Comparison of ENCODE assay signal across 1 cellular context in the genomic region with DNA sequence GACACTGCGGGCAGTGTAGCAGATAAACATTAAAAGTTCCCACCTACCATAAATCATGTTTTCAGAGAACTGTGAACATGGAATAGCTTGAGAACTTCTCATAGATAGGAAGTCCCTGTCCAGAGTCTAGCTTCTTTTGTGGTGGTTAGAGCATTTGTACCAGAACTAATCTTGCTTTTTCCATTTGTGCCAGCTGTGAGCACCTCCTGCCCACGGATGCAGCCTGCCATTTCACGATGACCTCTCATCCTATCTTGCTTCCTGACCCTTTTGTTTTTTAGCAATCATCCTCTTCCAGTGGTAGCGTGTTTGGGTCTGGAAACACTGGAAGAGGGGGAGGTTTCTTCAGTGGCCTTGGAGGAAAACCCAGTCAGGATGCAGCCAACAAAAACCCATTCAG.
TF ChIP-seq lines count a peak whose summit lies in the region.

No MANE protein-coding gene starts in this region.

TF ChIP-seq in K562, 482 proteins besides CTCF, POLR2A, EP300 and RAD21 (continued from another document):
- TF ChIP-seq, protein P1, sequence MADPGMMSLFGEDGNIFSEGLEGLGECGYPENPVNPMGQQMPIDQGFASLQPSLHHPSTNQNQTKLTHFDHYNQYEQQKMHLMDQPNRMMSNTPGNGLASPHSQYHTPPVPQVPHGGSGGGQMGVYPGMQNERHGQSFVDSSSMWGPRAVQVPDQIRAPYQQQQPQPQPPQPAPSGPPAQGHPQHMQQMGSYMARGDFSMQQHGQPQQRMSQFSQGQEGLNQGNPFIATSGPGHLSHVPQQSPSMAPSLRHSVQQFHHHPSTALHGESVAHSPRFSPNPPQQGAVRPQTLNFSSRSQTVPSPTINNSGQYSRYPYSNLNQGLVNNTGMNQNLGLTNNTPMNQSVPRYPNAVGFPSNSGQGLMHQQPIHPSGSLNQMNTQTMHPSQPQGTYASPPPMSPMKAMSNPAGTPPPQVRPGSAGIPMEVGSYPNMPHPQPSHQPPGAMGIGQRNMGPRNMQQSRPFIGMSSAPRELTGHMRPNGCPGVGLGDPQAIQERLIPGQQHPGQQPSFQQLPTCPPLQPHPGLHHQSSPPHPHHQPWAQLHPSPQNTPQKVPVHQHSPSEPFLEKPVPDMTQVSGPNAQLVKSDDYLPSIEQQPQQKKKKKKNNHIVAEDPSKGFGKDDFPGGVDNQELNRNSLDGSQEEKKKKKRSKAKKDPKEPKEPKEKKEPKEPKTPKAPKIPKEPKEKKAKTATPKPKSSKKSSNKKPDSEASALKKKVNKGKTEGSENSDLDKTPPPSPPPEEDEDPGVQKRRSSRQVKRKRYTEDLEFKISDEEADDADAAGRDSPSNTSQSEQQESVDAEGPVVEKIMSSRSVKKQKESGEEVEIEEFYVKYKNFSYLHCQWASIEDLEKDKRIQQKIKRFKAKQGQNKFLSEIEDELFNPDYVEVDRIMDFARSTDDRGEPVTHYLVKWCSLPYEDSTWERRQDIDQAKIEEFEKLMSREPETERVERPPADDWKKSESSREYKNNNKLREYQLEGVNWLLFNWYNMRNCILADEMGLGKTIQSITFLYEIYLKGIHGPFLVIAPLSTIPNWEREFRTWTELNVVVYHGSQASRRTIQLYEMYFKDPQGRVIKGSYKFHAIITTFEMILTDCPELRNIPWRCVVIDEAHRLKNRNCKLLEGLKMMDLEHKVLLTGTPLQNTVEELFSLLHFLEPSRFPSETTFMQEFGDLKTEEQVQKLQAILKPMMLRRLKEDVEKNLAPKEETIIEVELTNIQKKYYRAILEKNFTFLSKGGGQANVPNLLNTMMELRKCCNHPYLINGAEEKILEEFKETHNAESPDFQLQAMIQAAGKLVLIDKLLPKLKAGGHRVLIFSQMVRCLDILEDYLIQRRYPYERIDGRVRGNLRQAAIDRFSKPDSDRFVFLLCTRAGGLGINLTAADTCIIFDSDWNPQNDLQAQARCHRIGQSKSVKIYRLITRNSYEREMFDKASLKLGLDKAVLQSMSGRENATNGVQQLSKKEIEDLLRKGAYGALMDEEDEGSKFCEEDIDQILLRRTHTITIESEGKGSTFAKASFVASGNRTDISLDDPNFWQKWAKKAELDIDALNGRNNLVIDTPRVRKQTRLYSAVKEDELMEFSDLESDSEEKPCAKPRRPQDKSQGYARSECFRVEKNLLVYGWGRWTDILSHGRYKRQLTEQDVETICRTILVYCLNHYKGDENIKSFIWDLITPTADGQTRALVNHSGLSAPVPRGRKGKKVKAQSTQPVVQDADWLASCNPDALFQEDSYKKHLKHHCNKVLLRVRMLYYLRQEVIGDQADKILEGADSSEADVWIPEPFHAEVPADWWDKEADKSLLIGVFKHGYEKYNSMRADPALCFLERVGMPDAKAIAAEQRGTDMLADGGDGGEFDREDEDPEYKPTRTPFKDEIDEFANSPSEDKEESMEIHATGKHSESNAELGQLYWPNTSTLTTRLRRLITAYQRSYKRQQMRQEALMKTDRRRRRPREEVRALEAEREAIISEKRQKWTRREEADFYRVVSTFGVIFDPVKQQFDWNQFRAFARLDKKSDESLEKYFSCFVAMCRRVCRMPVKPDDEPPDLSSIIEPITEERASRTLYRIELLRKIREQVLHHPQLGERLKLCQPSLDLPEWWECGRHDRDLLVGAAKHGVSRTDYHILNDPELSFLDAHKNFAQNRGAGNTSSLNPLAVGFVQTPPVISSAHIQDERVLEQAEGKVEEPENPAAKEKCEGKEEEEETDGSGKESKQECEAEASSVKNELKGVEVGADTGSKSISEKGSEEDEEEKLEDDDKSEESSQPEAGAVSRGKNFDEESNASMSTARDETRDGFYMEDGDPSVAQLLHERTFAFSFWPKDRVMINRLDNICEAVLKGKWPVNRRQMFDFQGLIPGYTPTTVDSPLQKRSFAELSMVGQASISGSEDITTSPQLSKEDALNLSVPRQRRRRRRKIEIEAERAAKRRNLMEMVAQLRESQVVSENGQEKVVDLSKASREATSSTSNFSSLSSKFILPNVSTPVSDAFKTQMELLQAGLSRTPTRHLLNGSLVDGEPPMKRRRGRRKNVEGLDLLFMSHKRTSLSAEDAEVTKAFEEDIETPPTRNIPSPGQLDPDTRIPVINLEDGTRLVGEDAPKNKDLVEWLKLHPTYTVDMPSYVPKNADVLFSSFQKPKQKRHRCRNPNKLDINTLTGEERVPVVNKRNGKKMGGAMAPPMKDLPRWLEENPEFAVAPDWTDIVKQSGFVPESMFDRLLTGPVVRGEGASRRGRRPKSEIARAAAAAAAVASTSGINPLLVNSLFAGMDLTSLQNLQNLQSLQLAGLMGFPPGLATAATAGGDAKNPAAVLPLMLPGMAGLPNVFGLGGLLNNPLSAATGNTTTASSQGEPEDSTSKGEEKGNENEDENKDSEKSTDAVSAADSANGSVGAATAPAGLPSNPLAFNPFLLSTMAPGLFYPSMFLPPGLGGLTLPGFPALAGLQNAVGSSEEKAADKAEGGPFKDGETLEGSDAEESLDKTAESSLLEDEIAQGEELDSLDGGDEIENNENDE (IDR thresholded peaks at IDR 0.05; ENCODE audit: low read depth, low read length) = no peak
- TF ChIP-seq CTBP1 (IDR thresholded peaks at IDR 0.05; ENCODE audit: borderline replicate concordance) (no peak), KLF13 (tag; IDR thresholded peaks at IDR 0.05; ENCODE audit: borderline replicate concordance, low read depth) (no peak)
- TF ChIP-seq, protein P2, sequence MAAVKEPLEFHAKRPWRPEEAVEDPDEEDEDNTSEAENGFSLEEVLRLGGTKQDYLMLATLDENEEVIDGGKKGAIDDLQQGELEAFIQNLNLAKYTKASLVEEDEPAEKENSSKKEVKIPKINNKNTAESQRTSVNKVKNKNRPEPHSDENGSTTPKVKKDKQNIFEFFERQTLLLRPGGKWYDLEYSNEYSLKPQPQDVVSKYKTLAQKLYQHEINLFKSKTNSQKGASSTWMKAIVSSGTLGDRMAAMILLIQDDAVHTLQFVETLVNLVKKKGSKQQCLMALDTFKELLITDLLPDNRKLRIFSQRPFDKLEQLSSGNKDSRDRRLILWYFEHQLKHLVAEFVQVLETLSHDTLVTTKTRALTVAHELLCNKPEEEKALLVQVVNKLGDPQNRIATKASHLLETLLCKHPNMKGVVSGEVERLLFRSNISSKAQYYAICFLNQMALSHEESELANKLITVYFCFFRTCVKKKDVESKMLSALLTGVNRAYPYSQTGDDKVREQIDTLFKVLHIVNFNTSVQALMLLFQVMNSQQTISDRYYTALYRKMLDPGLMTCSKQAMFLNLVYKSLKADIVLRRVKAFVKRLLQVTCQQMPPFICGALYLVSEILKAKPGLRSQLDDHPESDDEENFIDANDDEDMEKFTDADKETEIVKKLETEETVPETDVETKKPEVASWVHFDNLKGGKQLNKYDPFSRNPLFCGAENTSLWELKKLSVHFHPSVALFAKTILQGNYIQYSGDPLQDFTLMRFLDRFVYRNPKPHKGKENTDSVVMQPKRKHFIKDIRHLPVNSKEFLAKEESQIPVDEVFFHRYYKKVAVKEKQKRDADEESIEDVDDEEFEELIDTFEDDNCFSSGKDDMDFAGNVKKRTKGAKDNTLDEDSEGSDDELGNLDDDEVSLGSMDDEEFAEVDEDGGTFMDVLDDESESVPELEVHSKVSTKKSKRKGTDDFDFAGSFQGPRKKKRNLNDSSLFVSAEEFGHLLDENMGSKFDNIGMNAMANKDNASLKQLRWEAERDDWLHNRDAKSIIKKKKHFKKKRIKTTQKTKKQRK (IDR thresholded peaks at IDR 0.05; ENCODE audit: borderline replicate concordance, low read depth, low read length) = no peak
- TF ChIP-seq, protein P3, sequence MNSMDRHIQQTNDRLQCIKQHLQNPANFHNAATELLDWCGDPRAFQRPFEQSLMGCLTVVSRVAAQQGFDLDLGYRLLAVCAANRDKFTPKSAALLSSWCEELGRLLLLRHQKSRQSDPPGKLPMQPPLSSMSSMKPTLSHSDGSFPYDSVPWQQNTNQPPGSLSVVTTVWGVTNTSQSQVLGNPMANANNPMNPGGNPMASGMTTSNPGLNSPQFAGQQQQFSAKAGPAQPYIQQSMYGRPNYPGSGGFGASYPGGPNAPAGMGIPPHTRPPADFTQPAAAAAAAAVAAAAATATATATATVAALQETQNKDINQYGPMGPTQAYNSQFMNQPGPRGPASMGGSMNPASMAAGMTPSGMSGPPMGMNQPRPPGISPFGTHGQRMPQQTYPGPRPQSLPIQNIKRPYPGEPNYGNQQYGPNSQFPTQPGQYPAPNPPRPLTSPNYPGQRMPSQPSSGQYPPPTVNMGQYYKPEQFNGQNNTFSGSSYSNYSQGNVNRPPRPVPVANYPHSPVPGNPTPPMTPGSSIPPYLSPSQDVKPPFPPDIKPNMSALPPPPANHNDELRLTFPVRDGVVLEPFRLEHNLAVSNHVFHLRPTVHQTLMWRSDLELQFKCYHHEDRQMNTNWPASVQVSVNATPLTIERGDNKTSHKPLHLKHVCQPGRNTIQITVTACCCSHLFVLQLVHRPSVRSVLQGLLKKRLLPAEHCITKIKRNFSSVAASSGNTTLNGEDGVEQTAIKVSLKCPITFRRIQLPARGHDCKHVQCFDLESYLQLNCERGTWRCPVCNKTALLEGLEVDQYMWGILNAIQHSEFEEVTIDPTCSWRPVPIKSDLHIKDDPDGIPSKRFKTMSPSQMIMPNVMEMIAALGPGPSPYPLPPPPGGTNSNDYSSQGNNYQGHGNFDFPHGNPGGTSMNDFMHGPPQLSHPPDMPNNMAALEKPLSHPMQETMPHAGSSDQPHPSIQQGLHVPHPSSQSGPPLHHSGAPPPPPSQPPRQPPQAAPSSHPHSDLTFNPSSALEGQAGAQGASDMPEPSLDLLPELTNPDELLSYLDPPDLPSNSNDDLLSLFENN (IDR thresholded peaks at IDR 0.05; ENCODE audit: low read depth in 2 of 2, low read length in 2 of 2) = no peak
